Comparison of ENCODE assay signal across 16 cellular contexts in genomic region chr15:40915106-40915661, GRCh38. TPM values are rescaled to one million over a fixed set of nuclear protein-coding genes. Genes with fewer than 3 reads are reported as not detected.
"Had no signal": no experiment of that assay in that cellular context is flagged by ENCODE, and none has a peak within 500 bp of the region (broad histone marks: within the 10 kb centered on the region; RNA-seq: fewer than 3 reads in every experiment).

No MANE protein-coding gene starts in this region.

- ATAC-seq: esophagus mucosa, right cardiac atrium had no signal

- H3K27ac ChIP-seq: brain microvascular endothelial cell, neutrophil, suprapubic skin had no signal

- H3K36me3 ChIP-seq: brain microvascular endothelial cell, neutrophil, suprapubic skin had no signal

- H3K4me3 ChIP-seq: suprapubic skin had no signal

- H3K27me3 ChIP-seq: brain microvascular endothelial cell, neutrophil, suprapubic skin had no signal

- H3K9me3 ChIP-seq: neutrophil, suprapubic skin had no signal

- DNase-seq: activated CD4-positive, alpha-beta memory T cell treated with anti-CD3 and anti-CD28 coated beads, Interleukin-2, amount 10 ng/mL, durations not matched to agents 7 days and 5 days; activated gamma-delta T cell; activated T-cell treated with anti-CD3 and anti-CD28 coated beads, Interleukin-2, amount 50 U/mL, for 48 hours; amygdala; brain microvascular endothelial cell; cerebellar nuclear complex; midbrain; posterior cingulate gyrus; stimulated activated CD4-positive, alpha-beta T cell treated with anti-CD3 and anti-CD28 coated beads, Interleukin-2, amount 100 ng/mL, for 24 hours; stimulated activated naive CD4-positive, alpha-beta T cell; T-helper 9 cell had no signal

RNA-seq across cellular contexts. Expression of gene DLL4, which starts 14.0 kb away (rescaled TPM):
- total RNA-seq: activated CD4-positive, alpha-beta memory T cell treated with anti-CD3 and anti-CD28 coated beads, Interleukin-2, amount 10 ng/mL, durations not matched to agents 7 days and 5 days had no signal

RNA-seq across cellular contexts. Expression of gene RHOV, which starts 41.1 kb away (rescaled TPM):
- total RNA-seq: activated CD4-positive, alpha-beta memory T cell treated with anti-CD3 and anti-CD28 coated beads, Interleukin-2, amount 10 ng/mL, durations not matched to agents 7 days and 5 days; fibroblast of villous mesenchyme; right cardiac atrium had no signal
